In the genomic region with DNA sequence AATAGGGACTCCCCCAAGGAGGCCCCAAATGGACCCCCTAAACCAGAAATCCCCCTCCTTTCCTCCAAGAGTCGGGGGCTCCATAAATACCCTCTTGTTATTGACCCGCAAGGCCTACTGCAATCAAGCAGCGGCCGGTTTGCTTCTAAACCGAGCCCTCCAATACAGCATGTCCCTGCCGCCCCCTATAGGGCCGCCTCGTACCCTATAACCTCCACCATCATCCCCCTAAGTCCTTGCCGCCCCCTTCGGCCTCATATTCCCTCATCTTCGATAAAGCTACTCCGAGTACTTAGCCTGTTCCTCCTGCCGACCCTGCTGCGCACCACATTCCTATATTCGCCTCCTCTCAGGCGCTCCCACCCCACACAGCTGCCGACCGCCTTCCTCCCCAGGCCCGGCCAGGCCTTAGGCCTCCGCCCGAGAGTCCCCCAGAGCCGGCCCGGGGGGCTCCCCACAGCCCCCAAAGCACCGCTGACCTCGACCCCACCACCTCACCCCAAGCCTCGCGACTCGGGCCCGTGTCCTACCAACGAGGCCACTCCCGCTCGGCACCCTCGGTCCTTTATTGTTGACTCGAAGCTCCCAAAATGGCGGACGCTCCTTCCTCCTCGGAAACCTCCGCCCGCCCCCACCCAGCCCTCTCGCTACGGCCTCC, we compare ENCODE assay signal across 1 cellular context.
TF ChIP-seq lines count a peak whose summit lies in the region.

No MANE protein-coding gene starts in this region.

TF ChIP-seq in K562, 482 proteins besides CTCF, POLR2A, EP300 and RAD21 (continued from another document):
- TF ChIP-seq TOE1 (IDR thresholded peaks at IDR 0.05; ENCODE audit: borderline replicate concordance), result no peak
- TF ChIP-seq TOE1 (CRISPR knock-in tag; IDR thresholded peaks at IDR 0.05; ENCODE audit: borderline replicate concordance, low read depth), result no peak
